21 cellular contexts compared by ENCODE assay signal in genomic region chr20:49418156-49418555, GRCh38.
A peak's percentile ranks its signal among the peaks of the same experiment; 100 is the strongest.
DNase-seq lines count a peak whose midpoint lies in the region; ATAC-seq and TF ChIP-seq lines count a peak whose summit lies in the region.
"Had no signal": no experiment of that assay in that cellular context is flagged by ENCODE, and none has a peak within 500 bp of the region (broad histone marks: within the 10 kb centered on the region; RNA-seq: fewer than 3 reads in every experiment).

No MANE protein-coding gene starts in this region.

- no peak for DNase-seq in IMR-90
- no peak for DNase-seq in left lobe of liver (ENCODE audit: low spot score)
- DNase-seq in stomach, result no peak
- DNase-seq in NCI-H1694 (lab: John Stamatoyannopoulos, UW), result no peak
- no peak for DNase-seq in SJCRH30
- DNase-seq in mesothelial cell of epicardium (ENCODE audit: low spot score in 2 of 2, unreplicated experiment in 2 of 2), result no peak
- DNase-seq: CD4-positive, CD25-positive, alpha-beta regulatory T cell; EL; GF-D8; HFFc6; MM.1S; NCI-H1048; NCI-H1417 treated with DMSO at 0.1 percent for 48 hours; NCI-H187 treated with DMSO at 0.1 percent for 48 hours; NCI-H2107; NCI-H510A; NK-92 treated with Interleukin-12 subunit alpha and Interleukin-12 subunit beta, amount 100 ng/mL, for 24 hours; SIG-M5 had no signal

- H3K23ac ChIP-seq in IMR-90 (ENCODE audit: low read depth, low read length), result no peak overlapping the region

- H3K27ac ChIP-seq in BLaER1, result no peak overlapping the region
- no peak overlapping the region for H3K27ac ChIP-seq in IMR-90 (ENCODE audit: insufficient read depth, low read length)
- H3K27ac ChIP-seq in stomach, result peak overlapping the region in 4 of 5 donors; percentile 24 to 89 (median 58)
- H3K27ac ChIP-seq in SJCRH30, result no peak overlapping the region

- H2BK5ac ChIP-seq in IMR-90 (ENCODE audit: low read depth, low read length, poor library complexity, severe bottlenecking), result no peak overlapping the region

- no peak overlapping the region for H3K9ac ChIP-seq in BLaER1
- H3K9ac ChIP-seq in IMR-90 (ENCODE audit: low read depth, low read length), result no peak overlapping the region

- CTCF ChIA-PET in IMR-90 (lab: Yijun Ruan, JAX), result no interaction called here

- no peak overlapping the region for H2BK120ac ChIP-seq in IMR-90 (ENCODE audit: low read depth, low read length)

- H3K4ac ChIP-seq in IMR-90 (ENCODE audit: low read depth, low read length), result no peak overlapping the region

- TF ChIP-seq POLR2A in IMR-90 (IDR thresholded peaks at IDR 0.05; ENCODE audit: low read depth, low read length) (no peak), stomach (IDR thresholded peaks at IDR 0.05) (no peak)

- TF ChIP-seq RAD21 in IMR-90 (IDR thresholded peaks at IDR 0.05; ENCODE audit: low read length), result no peak

- WGBS in IMR-90 (ENCODE audit: extremely low coverage in 2 of 2, insufficient read length in 1 of 2), 2 experiments, result no CpG with 5 or more reads among the region's 5 CpGs
- 43 to 56% (median 52%) methylated on average over 5 of the region's 5 CpGs for WGBS in stomach, 5 donors

- H3K36me3 ChIP-seq in BLaER1 (no peaks in the 10 kb centered on the region), IMR-90 (ENCODE audit: control insufficient read depth, insufficient read depth, low read length) (no peaks in the 10 kb centered on the region), stomach (no peaks in the 10 kb centered on the region), SJCRH30 (no peaks in the 10 kb centered on the region)

- H4K20me1 ChIP-seq in BLaER1 (no peaks in the 10 kb centered on the region), IMR-90 (ENCODE audit: insufficient read depth, low read length) (no peaks in the 10 kb centered on the region)

- no peak overlapping the region for H3K14ac ChIP-seq in IMR-90 (replicated peaks; ENCODE audit: low read depth, low read length)

- no peak overlapping the region for H2AFZ ChIP-seq in IMR-90 (replicated peaks; ENCODE audit: low read length, poor library complexity)

- H3K4me1 Mint-ChIP-seq in mesothelial cell of epicardium, result no peaks in the 10 kb centered on the region
- H3K4me1 Mint-ChIP-seq: CD4-positive, CD25-positive, alpha-beta regulatory T cell had no signal

- no peak overlapping the region for H3K27ac Mint-ChIP-seq in mesothelial cell of epicardium
- H3K27ac Mint-ChIP-seq: CD4-positive, CD25-positive, alpha-beta regulatory T cell; HFFc6 had no signal

- no peak for TF ChIP-seq EP300 in stomach (IDR thresholded peaks at IDR 0.05)

- no peak overlapping the region for H2BK20ac ChIP-seq in IMR-90 (ENCODE audit: low read depth, low read length)

- H4K5ac ChIP-seq in IMR-90 (ENCODE audit: low read depth, low read length), result no peak overlapping the region

- dilution Hi-C loops in IMR-90 (cut with HindIII; ENCODE audit: low sequenced_read_pairs, unreplicated experiment), result no loop called here

- H2AK9ac ChIP-seq in IMR-90 (replicated peaks; ENCODE audit: low read depth, low read length, poor library complexity), result no peak overlapping the region

- no peak overlapping the region for H2BK15ac ChIP-seq in IMR-90 (ENCODE audit: low read depth, low read length)

- no peak overlapping the region for H4K91ac ChIP-seq in IMR-90 (ENCODE audit: insufficient read depth, low read depth, low read length)

- no peak overlapping the region for H2AK5ac ChIP-seq in IMR-90 (ENCODE audit: low read depth, low read length)

- no TSS peak for BruUV-seq in IMR-90 (replicated peaks; lab: Mats Ljungman, UMichigan)

- POLR2A ChIA-PET in IMR-90 (lab: Charles Lee; ENCODE audit: unreplicated experiment), result no interaction called here

- H3K18ac ChIP-seq in IMR-90 (ENCODE audit: low read depth, low read length), result no peak overlapping the region

- peak; percentile 35; the same call in 1 of the 2 replicates for ATAC-seq in IMR-90 (ENCODE audit: low read depth)
- peak; percentile 22 for ATAC-seq in left lobe of liver
- ATAC-seq in GM18861 (IDR thresholded peaks at IDR 0.05; ENCODE audit: unreplicated experiment), result no peak
- ATAC-seq: K562 had no signal

- H3K27me3 ChIP-seq in BLaER1 (no peaks in the 10 kb centered on the region), IMR-90 (ENCODE audit: control insufficient read depth, insufficient read depth, low read length) (peaks cover 67% of the 10 kb centered on the region), stomach (peaks cover 0 to 9% (median 6%) of the 10 kb centered on the region in 3 donors), SJCRH30 (peaks cover 17% of the 10 kb centered on the region)

- no peak overlapping the region for H4K8ac ChIP-seq in IMR-90 (ENCODE audit: low read depth in 2 of 2, low read length in 2 of 2)

- no peak overlapping the region for H3K56ac ChIP-seq in IMR-90 (ENCODE audit: extremely low read depth, insufficient read depth, low read length)

- H3K9me3 Mint-ChIP-seq in mesothelial cell of epicardium, result peaks cover 3% of the 10 kb centered on the region
- H3K9me3 Mint-ChIP-seq: HFFc6 had no signal

- no peaks in the 10 kb centered on the region for H3K9me1 ChIP-seq in IMR-90 (ENCODE audit: insufficient read depth, low read length)

- H3K27me3 Mint-ChIP-seq in mesothelial cell of epicardium (ENCODE audit: low read depth), result peaks cover 39% of the 10 kb centered on the region

- H3K4me2 ChIP-seq in BLaER1 (peak overlapping the region; percentile 68), IMR-90 (ENCODE audit: low read depth, low read length) (no peak overlapping the region; the same call in 1 of the 2 replicates)

- H3K4me3 Mint-ChIP-seq in mesothelial cell of epicardium, result no peak overlapping the region
- H3K4me3 Mint-ChIP-seq: CD4-positive, CD25-positive, alpha-beta regulatory T cell; HFFc6 had no signal

- H3K4me1 ChIP-seq in BLaER1, result peaks cover 34% of the 10 kb centered on the region
- no peaks in the 10 kb centered on the region for H3K4me1 ChIP-seq in IMR-90 (ENCODE audit: control insufficient read depth, insufficient read depth, low read length)
- peaks cover 7 to 61% (median 35%) of the 10 kb centered on the region in 4 donors for H3K4me1 ChIP-seq in stomach
- no peaks in the 10 kb centered on the region for H3K4me1 ChIP-seq in SJCRH30

- no peaks in the 10 kb centered on the region for H3K79me1 ChIP-seq in IMR-90 (ENCODE audit: low read depth in 1 of 2, low read length in 2 of 2)

- H3K4me3 ChIP-seq in BLaER1, result no peak overlapping the region
- no peak overlapping the region for H3K4me3 ChIP-seq in IMR-90 (ENCODE audit: insufficient read depth, low read depth, low read length)
- no peak overlapping the region for H3K4me3 ChIP-seq in stomach
- H3K4me3 ChIP-seq in SJCRH30, result no peak overlapping the region
- H3K4me3 ChIP-seq: K562 had no signal

- H3K9me3 ChIP-seq in BLaER1 (no peaks in the 10 kb centered on the region), IMR-90 (ENCODE audit: control insufficient read depth, insufficient read depth, low read length) (no peaks in the 10 kb centered on the region), stomach (no peaks in the 10 kb centered on the region), SJCRH30 (replicated peaks) (no peaks in the 10 kb centered on the region)

- intact Hi-C loops in IMR-90 (cut with micrococcal nuclease), result no loop called here
- intact Hi-C loops in stomach (cut with DNase I; ENCODE audit: low total_unique reads), result no loop called here

- TF ChIP-seq CTCF in IMR-90 (conservative IDR thresholded peaks at IDR 0.05; ENCODE audit: low read depth, low read length), result no peak
- no peak for TF ChIP-seq CTCF in stomach (IDR thresholded peaks at IDR 0.05)
- TF ChIP-seq CTCF in mesothelial cell of epicardium (IDR thresholded peaks at IDR 0.05; ENCODE audit: unreplicated experiment), result no peak

- no peaks in the 10 kb centered on the region for H3K36me3 Mint-ChIP-seq in mesothelial cell of epicardium
- H3K36me3 Mint-ChIP-seq: CD4-positive, CD25-positive, alpha-beta regulatory T cell had no signal

- in situ Hi-C loops in IMR-90 (cut with MboI; ENCODE audit: low sequenced_read_pairs), result no loop called here

TF ChIP-seq in IMR-90, 13 proteins besides CTCF, POLR2A, EP300 and RAD21:
- TF ChIP-seq BHLHE40 (IDR thresholded peaks at IDR 0.05; ENCODE audit: low read depth, low read length), result no peak
- no peak for TF ChIP-seq MXI1 (IDR thresholded peaks at IDR 0.05; ENCODE audit: borderline replicate concordance, low read depth, low read length)
- no peak for TF ChIP-seq FOS (IDR thresholded peaks at IDR 0.05; ENCODE audit: low read depth, low read length)
- no peak for TF ChIP-seq NFE2L2 (IDR thresholded peaks at IDR 0.05; ENCODE audit: low read depth, low read length)
- no peak for TF ChIP-seq USF2 (IDR thresholded peaks at IDR 0.05; ENCODE audit: low read depth, low read length)

Comparison
In these comparisons a context has a peak if more than half of its experiments do, and no peak if none do; other contexts are left out.
1. H3K27ac ChIP-seq: peak in stomach (4 of 5); none in BLaER1 (single experiment), IMR-90 (single experiment) and SJCRH30 (single experiment).